ENCODE assay signal across 15 cellular contexts in genomic region chr2:195709901-195710300, GRCh38.
"Had no signal": no experiment of that assay in that cellular context is flagged by ENCODE, and none has a peak within 500 bp of the region (broad histone marks: within the 10 kb centered on the region; RNA-seq: fewer than 3 reads in every experiment).

No MANE protein-coding gene starts in this region.

- DNase-seq: activated CD4-positive, alpha-beta T cell treated with anti-CD3 and anti-CD28 coated beads for 36 hours; activated CD4-positive, alpha-beta T cell treated with anti-CD3 and anti-CD28 coated beads, Interleukin-2, amount 50 U/mL, for 48 hours; activated gamma-delta T cell treated with Interleukin-2 at 50 U/mL for 16 hours; central memory CD4-positive, alpha-beta T cell; islet precursor cell; left colon; lower lobe of right lung; stimulated activated naive B cell treated with anti-CD40 and anti-IgM and Interleukin-4, amounts not matched to agents 10 μg/mL and 1 μg/mL and 100 μg/mL, for 72 hours had no signal

- H3K36me3 Mint-ChIP-seq: natural killer cell treated with Interleukin-12 subunit alpha and Interleukin-12 subunit beta and Interleukin-15 and Interleukin-18, amount 100 ng/mL, for 72 hours had no signal

- H3K27me3 ChIP-seq: neutrophil had no signal

- ATAC-seq: activated CD4-positive, alpha-beta T cell treated with anti-CD3 and anti-CD28 coated beads for 36 hours; activated naive CD4-positive, alpha-beta T cell treated with anti-CD3 and anti-CD28 coated beads, Interleukin-2, amount 50 U/mL, for 72 hours; left colon; lower lobe of right lung; natural killer cell treated with Interleukin-12 subunit alpha and Interleukin-12 subunit beta and Interleukin-15 and Interleukin-18, amount 100 ng/mL, for 72 hours; stimulated activated naive B cell treated with anti-CD40 and anti-IgM and Interleukin-4, amounts not matched to agents 10 μg/mL and 1 μg/mL and 100 μg/mL, for 72 hours had no signal

- H3K27ac ChIP-seq: coronary artery, lower lobe of right lung, neutrophil had no signal

- H3K4me3 ChIP-seq: coronary artery, lower lobe of right lung had no signal

- H3K27ac Mint-ChIP-seq: activated CD4-positive, alpha-beta T cell treated with anti-CD3 and anti-CD28 coated beads for 36 hours; activated T-helper 1 cell treated with anti-CD3 and anti-CD28 coated beads, Interleukin-12 subunit alpha, Interleukin-12 subunit beta, Interleukin-2, Interleukin-4 antibody, amounts not matched to agents 30 ng/mL and 10 ng/mL and 1 ng/mL, durations not matched to agents 14 hours and 24 hours and 36 hours; mesothelial cell of epicardium; natural killer cell treated with Interleukin-12 subunit alpha and Interleukin-12 subunit beta and Interleukin-15 and Interleukin-18, amount 100 ng/mL, for 72 hours; stimulated activated naive B cell treated with anti-CD40 and anti-IgM and Interleukin-4, amounts not matched to agents 10 μg/mL and 1 μg/mL and 100 μg/mL, for 72 hours had no signal

- H3K4me3 Mint-ChIP-seq: activated CD4-positive, alpha-beta T cell treated with anti-CD3 and anti-CD28 coated beads for 36 hours; activated T-helper 1 cell treated with anti-CD3 and anti-CD28 coated beads, Interleukin-12 subunit alpha, Interleukin-12 subunit beta, Interleukin-2, Interleukin-4 antibody, amounts not matched to agents 30 ng/mL and 10 ng/mL and 1 ng/mL, durations not matched to agents 14 hours and 24 hours and 36 hours; brain; mesothelial cell of epicardium; natural killer cell treated with Interleukin-12 subunit alpha and Interleukin-12 subunit beta and Interleukin-15 and Interleukin-18, amount 100 ng/mL, for 72 hours; stimulated activated naive B cell treated with anti-CD40 and anti-IgM and Interleukin-4, amounts not matched to agents 10 μg/mL and 1 μg/mL and 100 μg/mL, for 72 hours had no signal

- H3K4me1 Mint-ChIP-seq: activated CD4-positive, alpha-beta T cell treated with anti-CD3 and anti-CD28 coated beads for 36 hours; brain had no signal

- H3K36me3 ChIP-seq: neutrophil had no signal

- H3K9me3 Mint-ChIP-seq: activated naive CD4-positive, alpha-beta T cell treated with anti-CD3 and anti-CD28 coated beads, Interleukin-2, amount 50 U/mL, for 72 hours; activated T-helper 1 cell treated with anti-CD3 and anti-CD28 coated beads, Interleukin-12 subunit alpha, Interleukin-12 subunit beta, Interleukin-2, Interleukin-4 antibody, amounts not matched to agents 30 ng/mL and 10 ng/mL and 1 ng/mL, durations not matched to agents 14 hours and 24 hours and 36 hours; natural killer cell treated with Interleukin-12 subunit alpha and Interleukin-12 subunit beta and Interleukin-15 and Interleukin-18, amount 100 ng/mL, for 72 hours; stimulated activated naive B cell treated with anti-CD40 and anti-IgM and Interleukin-4, amounts not matched to agents 10 μg/mL and 1 μg/mL and 100 μg/mL, for 72 hours had no signal

- H3K27me3 Mint-ChIP-seq: activated CD4-positive, alpha-beta T cell treated with anti-CD3 and anti-CD28 coated beads for 36 hours; brain; natural killer cell treated with Interleukin-12 subunit alpha and Interleukin-12 subunit beta and Interleukin-15 and Interleukin-18, amount 100 ng/mL, for 72 hours; stimulated activated naive B cell treated with anti-CD40 and anti-IgM and Interleukin-4, amounts not matched to agents 10 μg/mL and 1 μg/mL and 100 μg/mL, for 72 hours had no signal
